ENCODE assay signal across 14 cellular contexts in genomic region chr12:122991623-122992275, GRCh38. TPM values are rescaled to one million over a fixed set of nuclear protein-coding genes. Genes with fewer than 3 reads are reported as not detected.
DNase-seq lines count a peak whose midpoint lies in the region; ATAC-seq and TF ChIP-seq lines count a peak whose summit lies in the region.
"Had no signal": no experiment of that assay in that cellular context is flagged by ENCODE, and none has a peak within 500 bp of the region (broad histone marks: within the 10 kb centered on the region; RNA-seq: fewer than 3 reads in every experiment).

No MANE protein-coding gene starts in this region.

- H3K18ac ChIP-seq in neuronal stem cell (ENCODE audit: low read length) = peak overlapping the region; percentile 38

- no peak overlapping the region for H2BK120ac ChIP-seq in neuronal stem cell (ENCODE audit: low read depth, low read length)

- no peak overlapping the region for H3K4ac ChIP-seq in neuronal stem cell (ENCODE audit: low read length)

- no peak overlapping the region for H3K4me3 Mint-ChIP-seq in natural killer cell treated with Interleukin-12 subunit alpha and Interleukin-12 subunit beta and Interleukin-15 and Interleukin-18, amount 100 ng/mL, for 72 hours
- no peak overlapping the region for H3K4me3 Mint-ChIP-seq in natural killer cell
- H3K4me3 Mint-ChIP-seq in activated naive CD4-positive, alpha-beta T cell treated with anti-CD3 and anti-CD28 coated beads, Interleukin-2, amount 10 ng/mL, durations not matched to agents 7 days and 5 days = no peak overlapping the region
- H3K4me3 Mint-ChIP-seq: B cell; CD4-positive, alpha-beta memory T cell had no signal

- no peak for TF ChIP-seq POLR2A in NB4 (IDR thresholded peaks at IDR 0.05; ENCODE audit: extremely low read depth, insufficient read length)

- H3K27ac Mint-ChIP-seq in natural killer cell treated with Interleukin-12 subunit alpha and Interleukin-12 subunit beta and Interleukin-15 and Interleukin-18, amount 100 ng/mL, for 72 hours = no peak overlapping the region
- H3K27ac Mint-ChIP-seq in natural killer cell = peak overlapping the region in 1 of 2 donors; percentile 40
- H3K27ac Mint-ChIP-seq in activated naive CD4-positive, alpha-beta T cell treated with anti-CD3 and anti-CD28 coated beads, Interleukin-2, amount 10 ng/mL, durations not matched to agents 7 days and 5 days = no peak overlapping the region
- H3K27ac Mint-ChIP-seq: B cell, IgD-negative memory B cell had no signal

- peaks cover 0 to 16% of the 10 kb centered on the region in 2 donors for H3K36me3 ChIP-seq in neuronal stem cell (replicated peaks in 1 of 2; ENCODE audit: control insufficient read depth in 2 of 2, insufficient read depth in 2 of 2, low read length in 2 of 2)

- no CpG with 5 or more reads among the region's 27 CpGs for WGBS in neuronal stem cell (ENCODE audit: extremely low coverage in 2 of 2, insufficient read length in 2 of 2, insufficient replicate concordance in 1 of 2), 2 donors

- H4K91ac ChIP-seq in neuronal stem cell (ENCODE audit: low read depth, low read length, poor library complexity) = no peak overlapping the region

- no peaks in the 10 kb centered on the region for H3K9me3 Mint-ChIP-seq in natural killer cell treated with Interleukin-12 subunit alpha and Interleukin-12 subunit beta and Interleukin-15 and Interleukin-18, amount 100 ng/mL, for 72 hours
- H3K9me3 Mint-ChIP-seq in natural killer cell = no peaks in the 10 kb centered on the region
- no peaks in the 10 kb centered on the region for H3K9me3 Mint-ChIP-seq in activated naive CD4-positive, alpha-beta T cell treated with anti-CD3 and anti-CD28 coated beads, Interleukin-2, amount 10 ng/mL, durations not matched to agents 7 days and 5 days
- H3K9me3 Mint-ChIP-seq: CD4-positive, alpha-beta memory T cell; IgD-negative memory B cell had no signal

- no peak overlapping the region for H3K9ac ChIP-seq in neuronal stem cell (ENCODE audit: low read depth, low read length, poor library complexity)

- peak overlapping the region; percentile 87 for H2BK5ac ChIP-seq in neuronal stem cell (ENCODE audit: low read length)

- no peaks in the 10 kb centered on the region for H3K36me3 Mint-ChIP-seq in natural killer cell treated with Interleukin-12 subunit alpha and Interleukin-12 subunit beta and Interleukin-15 and Interleukin-18, amount 100 ng/mL, for 72 hours
- H3K36me3 Mint-ChIP-seq in natural killer cell = no peaks in the 10 kb centered on the region
- H3K36me3 Mint-ChIP-seq in activated naive CD4-positive, alpha-beta T cell treated with anti-CD3 and anti-CD28 coated beads, Interleukin-2, amount 10 ng/mL, durations not matched to agents 7 days and 5 days = peaks cover 3% of the 10 kb centered on the region

- no peak overlapping the region for H3K27ac ChIP-seq in neuronal stem cell (replicated peaks; ENCODE audit: low read length)

- CTCF ChIA-PET in activated naive CD4-positive, alpha-beta T cell treated with anti-CD3 and anti-CD28 coated beads, Interleukin-2, amount 10 ng/mL, durations not matched to agents 7 days and 5 days (lab: Charles Lee) = interaction anchor here (1.0 kb wide), 1 partner anchor 71 kb away, joined by 3 read pairs; no protein-coding TSS in a partner anchor

- peak overlapping the region; percentile 92 for H4K8ac ChIP-seq in neuronal stem cell (ENCODE audit: low read depth, low read length)

- no peaks in the 10 kb centered on the region for H3K27me3 Mint-ChIP-seq in natural killer cell treated with Interleukin-12 subunit alpha and Interleukin-12 subunit beta and Interleukin-15 and Interleukin-18, amount 100 ng/mL, for 72 hours
- H3K27me3 Mint-ChIP-seq in natural killer cell (ENCODE audit: low read depth in 2 of 2) = no peaks in the 10 kb centered on the region
- no peaks in the 10 kb centered on the region for H3K27me3 Mint-ChIP-seq in activated naive CD4-positive, alpha-beta T cell treated with anti-CD3 and anti-CD28 coated beads, Interleukin-2, amount 10 ng/mL, durations not matched to agents 7 days and 5 days
- H3K27me3 Mint-ChIP-seq: B cell; CD4-positive, alpha-beta memory T cell had no signal

- no peak overlapping the region for H2AFZ ChIP-seq in neuronal stem cell (ENCODE audit: low read length)

- H3K4me3 ChIP-seq in NB4 (ENCODE audit: low read depth, low read length) (no peak overlapping the region), neuronal stem cell (ENCODE audit: low read length in 2 of 2) (no peak overlapping the region)

- no peak for ATAC-seq in natural killer cell treated with Interleukin-12 subunit alpha and Interleukin-12 subunit beta and Interleukin-15 and Interleukin-18, amount 100 ng/mL, for 72 hours
- no peak for ATAC-seq in natural killer cell

- no peaks in the 10 kb centered on the region for H3K4me1 ChIP-seq in neuronal stem cell (ENCODE audit: control insufficient read depth in 2 of 2, insufficient read depth in 1 of 2, low read depth in 1 of 2, low read length in 2 of 2)

- no peak overlapping the region for H3K23ac ChIP-seq in neuronal stem cell (ENCODE audit: low read depth, low read length, poor library complexity)

- H3K27me3 ChIP-seq in neuronal stem cell (ENCODE audit: control insufficient read depth in 3 of 3, insufficient read depth in 3 of 3, low read depth in 1 of 3, low read length in 3 of 3) = no peaks in the 10 kb centered on the region

- H3K14ac ChIP-seq in neuronal stem cell (ENCODE audit: low read length) = no peak overlapping the region

- TF ChIP-seq CTCF in natural killer cell (IDR thresholded peaks at IDR 0.05) (no peak), NB4 (IDR thresholded peaks at IDR 0.05; ENCODE audit: low read depth, low read length) (no peak)

- H3K79me1 ChIP-seq in neuronal stem cell (ENCODE audit: low read depth, low read length) = peaks cover 3% of the 10 kb centered on the region

- no peaks in the 10 kb centered on the region for H3K9me3 ChIP-seq in neuronal stem cell (replicated peaks in 1 of 2; ENCODE audit: control insufficient read depth in 2 of 2, insufficient read depth in 1 of 2, low read depth in 1 of 2, low read length in 2 of 2)

- intact Hi-C loops in natural killer cell (cut with micrococcal nuclease) = no loop called here

- peak overlapping the region; percentile 67 for H2BK15ac ChIP-seq in neuronal stem cell (ENCODE audit: low read length)

- peak overlapping the region; percentile 81 for H2AK5ac ChIP-seq in neuronal stem cell (ENCODE audit: low read depth, low read length)

- H3K4me1 Mint-ChIP-seq in natural killer cell treated with Interleukin-12 subunit alpha and Interleukin-12 subunit beta and Interleukin-15 and Interleukin-18, amount 100 ng/mL, for 72 hours (ENCODE audit: low read depth in 2 of 2) = no peaks in the 10 kb centered on the region
- H3K4me1 Mint-ChIP-seq in natural killer cell = no peaks in the 10 kb centered on the region
- H3K4me1 Mint-ChIP-seq in activated naive CD4-positive, alpha-beta T cell treated with anti-CD3 and anti-CD28 coated beads, Interleukin-2, amount 10 ng/mL, durations not matched to agents 7 days and 5 days = no peaks in the 10 kb centered on the region

- no peak overlapping the region for H3K4me2 ChIP-seq in neuronal stem cell (ENCODE audit: insufficient read depth, low read length, poor library complexity, severe bottlenecking)

- DNase-seq in natural killer cell treated with Interleukin-12 subunit alpha and Interleukin-12 subunit beta and Interleukin-15 and Interleukin-18, amount 100 ng/mL, for 72 hours (ENCODE audit: low spot score) = peak; percentile 39
- DNase-seq in natural killer cell (no peak), NB4 (ENCODE audit: low read depth) (peak; percentile 18), neuronal stem cell (ENCODE audit: low spot score) (no peak), NOMO-1 treated with dmso at 0.1 percent for 144 hours (lab: John Stamatoyannopoulos, UW; ENCODE audit: unreplicated experiment) (no peak), DMS 273 treated with DMSO at 0.1 percent for 48 hours (lab: John Stamatoyannopoulos, UW) (no peak)
- no peak for DNase-seq in activated naive CD4-positive, alpha-beta T cell treated with anti-CD3 and anti-CD28 coated beads, Interleukin-2, amount 10 ng/mL, durations not matched to agents 7 days and 5 days
- DNase-seq: C1 segment of cervical spinal cord; CD4-positive, alpha-beta memory T cell; DMS153; DND-41; GDM1 had no signal

- H2BK12ac ChIP-seq in neuronal stem cell (ENCODE audit: low read length) = peak overlapping the region; percentile 84

RNA-seq across cellular contexts. Expression of gene ARL6IP4, which starts 11.3 kb away (rescaled TPM):
- total RNA-seq in natural killer cell treated with Interleukin-12 subunit alpha and Interleukin-12 subunit beta and Interleukin-15 and Interleukin-18, amount 100 ng/mL, for 72 hours = 100 to 1,000 TPM; 146 to 212 TPM
- 100 to 1,000 TPM in 2 of 3 donors, 10 to 100 TPM in 1; 97.2 to 136 (median 116) TPM for total RNA-seq in natural killer cell
- 134 TPM for polyA plus RNA-seq in neuronal stem cell (2013, experiment 1 of 2)
- polyA plus RNA-seq in neuronal stem cell (2013, experiment 2 of 2) = 128 TPM

RNA-seq across cellular contexts. Expression of gene OGFOD2, which starts 16.7 kb away (rescaled TPM):
- 10 to 100 TPM; 19.1 to 36.8 TPM for total RNA-seq in natural killer cell treated with Interleukin-12 subunit alpha and Interleukin-12 subunit beta and Interleukin-15 and Interleukin-18, amount 100 ng/mL, for 72 hours
- total RNA-seq in natural killer cell = 10 to 100 TPM; 16.6 to 23.7 (median 20.7) TPM
- 6.9 TPM for polyA plus RNA-seq in neuronal stem cell (2013, experiment 1 of 2)
- polyA plus RNA-seq in neuronal stem cell (2013, experiment 2 of 2) = 5.5 TPM

RNA-seq across cellular contexts. Expression of gene ABCB9, which starts 25.5 kb away (rescaled TPM):
- total RNA-seq in natural killer cell treated with Interleukin-12 subunit alpha and Interleukin-12 subunit beta and Interleukin-15 and Interleukin-18, amount 100 ng/mL, for 72 hours = 1 to 10 TPM; 4.5 to 6.3 TPM
- 1 to 10 TPM; 2.4 to 4.0 (median 3.3) TPM for total RNA-seq in natural killer cell
- 2.0 TPM for polyA plus RNA-seq in neuronal stem cell (2013, experiment 1 of 2)
- 1.5 TPM for polyA plus RNA-seq in neuronal stem cell (2013, experiment 2 of 2)

Comparison
In these comparisons a context has a peak if more than half of its experiments do, and no peak if none do; other contexts are left out.
1. DNase-seq: peak in natural killer cell treated with Interleukin-12 subunit alpha and Interleukin-12 subunit beta and Interleukin-15 and Interleukin-18, amount 100 ng/mL, for 72 hours (single experiment) and NB4 (single experiment); none in natural killer cell (single experiment), neuronal stem cell (single experiment), activated naive CD4-positive, alpha-beta T cell treated with anti-CD3 and anti-CD28 coated beads, Interleukin-2, amount 10 ng/mL, durations not matched to agents 7 days and 5 days (single experiment), NOMO-1 treated with dmso at 0.1 percent for 144 hours (single experiment) and DMS 273 treated with DMSO at 0.1 percent for 48 hours (single experiment).